25 cellular contexts compared by ENCODE assay signal in the genomic region with DNA sequence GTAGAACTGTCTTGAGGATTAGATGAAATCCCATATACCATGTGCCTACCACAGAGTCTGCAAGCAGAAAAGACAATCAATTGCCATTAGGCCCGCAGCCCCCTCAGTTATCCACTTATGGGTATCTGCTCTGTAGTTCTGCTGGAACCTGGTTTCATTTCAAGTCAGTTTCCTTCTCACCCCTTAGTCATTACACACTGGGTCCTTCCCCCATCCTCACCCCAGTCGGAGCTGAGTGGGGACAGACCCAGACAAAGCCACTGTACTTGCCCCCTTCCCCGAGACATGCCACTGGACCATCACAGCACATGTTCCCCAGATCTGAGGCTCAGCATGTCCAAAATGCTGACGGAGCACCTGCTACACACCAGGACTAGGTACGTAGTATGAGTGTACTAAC. TPM values are rescaled to one million over a fixed set of nuclear protein-coding genes. Genes with fewer than 3 reads are reported as not detected.
DNase-seq lines count a peak whose midpoint lies in the region; ATAC-seq and TF ChIP-seq lines count a peak whose summit lies in the region.
"Had no signal": no experiment of that assay in that cellular context is flagged by ENCODE, and none has a peak within 500 bp of the region (broad histone marks: within the 10 kb centered on the region; RNA-seq: fewer than 3 reads in every experiment).

No MANE protein-coding gene starts in this region.

- peaks cover 16% of the 10 kb centered on the region for H3K4me1 Mint-ChIP-seq in activated naive CD4-positive, alpha-beta T cell treated with anti-CD3 and anti-CD28 coated beads for 36 hours (ENCODE audit: low read depth)
- H3K4me1 Mint-ChIP-seq in stimulated activated naive B cell treated with anti-CD40 and anti-IgM and Interleukin-4, amounts not matched to agents 10 μg/mL and 1 μg/mL and 100 μg/mL, for 72 hours, result peaks cover 36 to 48% of the 10 kb centered on the region in 2 donors

- CTCF ChIA-PET in activated naive CD4-positive, alpha-beta T cell treated with anti-CD3 and anti-CD28 coated beads for 36 hours (lab: Charles Lee), result interaction anchor here (1.1 kb wide), 1 partner anchor 11 kb away, joined by 6 read pairs; no protein-coding TSS in a partner anchor

- H3K4me3 Mint-ChIP-seq in activated naive CD4-positive, alpha-beta T cell treated with anti-CD3 and anti-CD28 coated beads for 36 hours, result no peak overlapping the region
- no peak overlapping the region for H3K4me3 Mint-ChIP-seq in stimulated activated naive B cell treated with anti-CD40 and anti-IgM and Interleukin-4, amounts not matched to agents 10 μg/mL and 1 μg/mL and 100 μg/mL, for 72 hours
- H3K4me3 Mint-ChIP-seq: CD4-positive, alpha-beta T cell; mesothelial cell of epicardium; natural killer cell treated with Interleukin-12 subunit alpha and Interleukin-12 subunit beta and Interleukin-15 and Interleukin-18, amount 100 ng/mL, for 72 hours had no signal

- H3K9ac ChIP-seq in OCI-LY3 (ENCODE audit: low read length), result peak overlapping the region; percentile 42; the same call in 1 of the 2 replicates

- peak overlapping the region; percentile 69 for H3K27ac ChIP-seq in OCI-LY3 (ENCODE audit: low read length)
- H3K27ac ChIP-seq: SJCRH30 had no signal

- peaks cover 7% of the 10 kb centered on the region; the same call in 1 of the 2 replicates for H3K27me3 ChIP-seq in OCI-LY3 (ENCODE audit: low read depth, low read length)
- H3K27me3 ChIP-seq: SJCRH30, vagina had no signal

- ATAC-seq in GM18861 (IDR thresholded peaks at IDR 0.05; ENCODE audit: unreplicated experiment) (peak; percentile 46), GM19467 (IDR thresholded peaks at IDR 0.05; ENCODE audit: unreplicated experiment) (no peak)
- peak; percentile 51 to 79 for ATAC-seq in stimulated activated naive B cell treated with anti-CD40 and anti-IgM and Interleukin-4, amounts not matched to agents 10 μg/mL and 1 μg/mL and 100 μg/mL, for 72 hours (replicated peaks)

- H2AFZ ChIP-seq in OCI-LY3 (ENCODE audit: low read depth, low read length), result peak overlapping the region; percentile 2; the same call in 1 of the 2 replicates

- no peak overlapping the region for H3K27ac Mint-ChIP-seq in activated naive CD4-positive, alpha-beta T cell treated with anti-CD3 and anti-CD28 coated beads for 36 hours
- peak overlapping the region; percentile 27 for H3K27ac Mint-ChIP-seq in stimulated activated naive B cell treated with anti-CD40 and anti-IgM and Interleukin-4, amounts not matched to agents 10 μg/mL and 1 μg/mL and 100 μg/mL, for 72 hours
- H3K27ac Mint-ChIP-seq: CD4-positive, alpha-beta T cell; IgD-negative memory B cell; mesothelial cell of epicardium; natural killer cell treated with Interleukin-12 subunit alpha and Interleukin-12 subunit beta and Interleukin-15 and Interleukin-18, amount 100 ng/mL, for 72 hours had no signal

- H3K4me3 ChIP-seq in OCI-LY3 (ENCODE audit: low read length), result peak overlapping the region; percentile 11
- H3K4me3 ChIP-seq: SJCRH30, vagina had no signal

- H3K9me3 Mint-ChIP-seq in activated naive CD4-positive, alpha-beta T cell treated with anti-CD3 and anti-CD28 coated beads for 36 hours, result no peaks in the 10 kb centered on the region
- H3K9me3 Mint-ChIP-seq in stimulated activated naive B cell treated with anti-CD40 and anti-IgM and Interleukin-4, amounts not matched to agents 10 μg/mL and 1 μg/mL and 100 μg/mL, for 72 hours, result no peaks in the 10 kb centered on the region
- H3K9me3 Mint-ChIP-seq: CD4-positive, alpha-beta T cell; mesothelial cell of epicardium; natural killer cell treated with Interleukin-12 subunit alpha and Interleukin-12 subunit beta and Interleukin-15 and Interleukin-18, amount 100 ng/mL, for 72 hours had no signal

- peak; percentile 49 for DNase-seq in activated naive CD4-positive, alpha-beta T cell treated with anti-CD3 and anti-CD28 coated beads for 36 hours
- no peak for DNase-seq in activated naive CD4-positive, alpha-beta T cell treated with anti-CD3 and anti-CD28 coated beads, Interleukin-2, amount 50 U/mL, for 16 hours
- DNase-seq in stimulated activated naive B cell treated with anti-CD40 and anti-IgM and Interleukin-4, amounts not matched to agents 10 μg/mL and 1 μg/mL and 100 μg/mL, for 72 hours, result peak; percentile 12
- DNase-seq in DMS 273 (lab: John Stamatoyannopoulos, UW; ENCODE audit: unreplicated experiment), result no peak
- no peak for DNase-seq in LoVo (ENCODE audit: low spot score)
- DNase-seq: activated CD4-positive, CD25-positive, alpha-beta regulatory T cell; activated naive CD4-positive, alpha-beta T cell; CD4-positive, alpha-beta T cell; cerebellar nuclear complex; effector CD8-positive, alpha-beta T cell; NCI-H146; NCI-H82; posterior cingulate gyrus; SJCRH30; stimulated activated CD4-positive, alpha-beta T cell treated with anti-CD3 and anti-CD28 coated beads, Interleukin-2, amount 100 ng/mL, for 48 hours had no signal

- H3K36me3 Mint-ChIP-seq in activated naive CD4-positive, alpha-beta T cell treated with anti-CD3 and anti-CD28 coated beads for 36 hours (ENCODE audit: low read depth), result no peaks in the 10 kb centered on the region
- H3K36me3 Mint-ChIP-seq in stimulated activated naive B cell treated with anti-CD40 and anti-IgM and Interleukin-4, amounts not matched to agents 10 μg/mL and 1 μg/mL and 100 μg/mL, for 72 hours, result no peaks in the 10 kb centered on the region
- H3K36me3 Mint-ChIP-seq: mesothelial cell of epicardium; natural killer cell treated with Interleukin-12 subunit alpha and Interleukin-12 subunit beta and Interleukin-15 and Interleukin-18, amount 100 ng/mL, for 72 hours had no signal

- peak overlapping the region; percentile 52 for H3K4me2 ChIP-seq in OCI-LY3 (ENCODE audit: low read length)

- H3K79me2 ChIP-seq in OCI-LY3 (ENCODE audit: low read length), result no peaks in the 10 kb centered on the region

- H3K27me3 Mint-ChIP-seq in activated naive CD4-positive, alpha-beta T cell treated with anti-CD3 and anti-CD28 coated beads for 36 hours (ENCODE audit: low read depth), result peaks cover 11% of the 10 kb centered on the region
- H3K27me3 Mint-ChIP-seq in stimulated activated naive B cell treated with anti-CD40 and anti-IgM and Interleukin-4, amounts not matched to agents 10 μg/mL and 1 μg/mL and 100 μg/mL, for 72 hours, result peaks cover 5 to 12% of the 10 kb centered on the region in 2 donors

- no peaks in the 10 kb centered on the region for H4K20me1 ChIP-seq in OCI-LY3 (ENCODE audit: insufficient read depth, low read length)

- TF ChIP-seq CTCF in OCI-LY3 (IDR thresholded peaks at IDR 0.05; ENCODE audit: low read depth, low read length), result no peak

- peaks cover 50% of the 10 kb centered on the region for H3K4me1 ChIP-seq in OCI-LY3 (ENCODE audit: low read length)
- H3K4me1 ChIP-seq: SJCRH30 had no signal

- no peaks in the 10 kb centered on the region for H3K9me3 ChIP-seq in OCI-LY3 (ENCODE audit: insufficient read depth, low read length)
- H3K9me3 ChIP-seq: SJCRH30, vagina had no signal

- H3K36me3 ChIP-seq in OCI-LY3 (replicated peaks; ENCODE audit: low read depth, low read length), result no peaks in the 10 kb centered on the region
- H3K36me3 ChIP-seq: SJCRH30, vagina had no signal

- intact Hi-C loops in activated naive CD4-positive, alpha-beta T cell treated with anti-CD3 and anti-CD28 coated beads for 36 hours (cut with micrococcal nuclease), result no loop called here

RNA-seq across cellular contexts. Expression of a gene that starts 21.2 kb away (rescaled TPM):
- not detected for total RNA-seq in activated naive CD4-positive, alpha-beta T cell treated with anti-CD3 and anti-CD28 coated beads for 36 hours
- total RNA-seq: astrocyte; CD4-positive, alpha-beta T cell; fibroblast of lung; mesothelial cell of epicardium; natural killer cell treated with Interleukin-12 subunit alpha and Interleukin-12 subunit beta and Interleukin-15 and Interleukin-18, amount 100 ng/mL, for 72 hours; SJCRH30; T-helper 2 cell treated with Interferon-gamma antibody and Interleukin-4, amounts not matched to agents 100 ng/mL and 5 ng/mL, for 36 hours had no signal

RNA-seq across cellular contexts. Expression of a gene that starts 32.0 kb away (rescaled TPM):
- not detected for total RNA-seq in activated naive CD4-positive, alpha-beta T cell treated with anti-CD3 and anti-CD28 coated beads for 36 hours
- total RNA-seq: astrocyte; CD4-positive, alpha-beta T cell; fibroblast of lung; mesothelial cell of epicardium; natural killer cell treated with Interleukin-12 subunit alpha and Interleukin-12 subunit beta and Interleukin-15 and Interleukin-18, amount 100 ng/mL, for 72 hours; SJCRH30; T-helper 2 cell treated with Interferon-gamma antibody and Interleukin-4, amounts not matched to agents 100 ng/mL and 5 ng/mL, for 36 hours; vagina had no signal

RNA-seq across cellular contexts. Expression of a gene that starts 57.1 kb away (rescaled TPM):
- not detected for total RNA-seq in activated naive CD4-positive, alpha-beta T cell treated with anti-CD3 and anti-CD28 coated beads for 36 hours
- total RNA-seq: astrocyte; CD4-positive, alpha-beta T cell; fibroblast of lung; mesothelial cell of epicardium; natural killer cell treated with Interleukin-12 subunit alpha and Interleukin-12 subunit beta and Interleukin-15 and Interleukin-18, amount 100 ng/mL, for 72 hours; SJCRH30; T-helper 2 cell treated with Interferon-gamma antibody and Interleukin-4, amounts not matched to agents 100 ng/mL and 5 ng/mL, for 36 hours had no signal

Comparison
In these comparisons a context has a peak if more than half of its experiments do, and no peak if none do; other contexts are left out.
1. DNase-seq: peak in activated naive CD4-positive, alpha-beta T cell treated with anti-CD3 and anti-CD28 coated beads for 36 hours (single experiment) and stimulated activated naive B cell treated with anti-CD40 and anti-IgM and Interleukin-4, amounts not matched to agents 10 μg/mL and 1 μg/mL and 100 μg/mL, for 72 hours (single experiment); none in activated naive CD4-positive, alpha-beta T cell treated with anti-CD3 and anti-CD28 coated beads, Interleukin-2, amount 50 U/mL, for 16 hours (single experiment), DMS 273 (single experiment) and LoVo (single experiment).